ENCODE assay signal across 33 cellular contexts in genomic region chr12:6730169-6730568, GRCh38. TPM values are rescaled to one million over a fixed set of nuclear protein-coding genes. Genes with fewer than 3 reads are reported as not detected.
DNase-seq lines count a peak whose midpoint lies in the region; ATAC-seq and TF ChIP-seq lines count a peak whose summit lies in the region.
"Had no signal": no experiment of that assay in that cellular context is flagged by ENCODE, and none has a peak within 500 bp of the region (broad histone marks: within the 10 kb centered on the region; RNA-seq: fewer than 3 reads in every experiment).

No MANE protein-coding gene starts in this region.

- H3K4me3 ChIP-seq in choroid plexus epithelial cell (ENCODE audit: low read depth, low read length): no peak overlapping the region
- H3K4me3 ChIP-seq: colonic mucosa, pancreas, smooth muscle cell, testis had no signal

- H3K27ac Mint-ChIP-seq in activated T-cell treated with anti-CD3 and anti-CD28 coated beads, Interleukin-2, amount 50 U/mL, for 24 hours: peak overlapping the region; percentile 9
- H3K27ac Mint-ChIP-seq in activated T-cell treated with anti-CD3 and anti-CD28 coated beads, Interleukin-2, amount 50 U/mL, for 72 hours: no peak overlapping the region
- peak overlapping the region; percentile 50 for H3K27ac Mint-ChIP-seq in type B pancreatic cell
- H3K27ac Mint-ChIP-seq in activated naive CD8-positive, alpha-beta T cell treated with anti-CD3 and anti-CD28 coated beads for 36 hours: no peak overlapping the region
- H3K27ac Mint-ChIP-seq: activated CD4-positive, alpha-beta memory T cell treated with anti-CD3 and anti-CD28 coated beads, Interleukin-2, amount 10 ng/mL, durations not matched to agents 7 days and 5 days; CD4-positive, alpha-beta T cell; HFFc6; IgD-negative memory B cell; stimulated activated naive CD8-positive, alpha-beta T cell treated with anti-CD3 and anti-CD28 coated beads, Interleukin-15, Interleukin-2, amounts not matched to agents 100 ng/mL and 50 ng/mL, for 24 hours had no signal

- TF ChIP-seq CTCF in choroid plexus epithelial cell (conservative IDR thresholded peaks at IDR 0.05; ENCODE audit: low read depth, low read length): peak; percentile 3
- TF ChIP-seq CTCF in type B pancreatic cell (conservative IDR thresholded peaks at IDR 0.05): peak; percentile 26

- H3K4me1 Mint-ChIP-seq in activated T-cell treated with anti-CD3 and anti-CD28 coated beads, Interleukin-2, amount 50 U/mL, for 24 hours (ENCODE audit: low read depth): peaks cover 10% of the 10 kb centered on the region
- peaks cover 8% of the 10 kb centered on the region for H3K4me1 Mint-ChIP-seq in activated T-cell treated with anti-CD3 and anti-CD28 coated beads, Interleukin-2, amount 50 U/mL, for 72 hours (ENCODE audit: low read depth)
- no peaks in the 10 kb centered on the region for H3K4me1 Mint-ChIP-seq in type B pancreatic cell (ENCODE audit: unreplicated experiment)
- H3K4me1 Mint-ChIP-seq in activated naive CD8-positive, alpha-beta T cell treated with anti-CD3 and anti-CD28 coated beads for 36 hours: peaks cover 10% of the 10 kb centered on the region

- DNase-seq in activated T-cell treated with anti-CD3 and anti-CD28 coated beads, Interleukin-2, amount 50 U/mL, for 24 hours: no peak
- DNase-seq in activated T-cell treated with anti-CD3 and anti-CD28 coated beads, Interleukin-2, amount 50 U/mL, for 72 hours: no peak
- DNase-seq in NCI-H2171 treated with DMSO at 0.1 percent for 48 hours (lab: John Stamatoyannopoulos, UW) (peak; percentile 87), choroid plexus epithelial cell (ENCODE audit: low read depth) (no peak), type B pancreatic cell (ENCODE audit: extremely low spot score, unreplicated experiment) (no peak), HPDE6-E6E7 (ENCODE audit: extremely low spot score) (no peak), NCI-H1694 (lab: John Stamatoyannopoulos, UW) (no peak)
- no peak for DNase-seq in activated naive CD8-positive, alpha-beta T cell treated with anti-CD3 and anti-CD28 coated beads for 36 hours
- DNase-seq: activated CD4-positive, alpha-beta memory T cell treated with anti-CD3 and anti-CD28 coated beads, Interleukin-2, amount 10 ng/mL, durations not matched to agents 7 days and 5 days; activated CD8-positive, alpha-beta memory T cell treated with anti-CD3 and anti-CD28 coated beads, Interleukin-2, amount 50 U/mL, for 4 hours; CD4-positive, alpha-beta T cell; colonic mucosa; effector CD4-positive, alpha-beta T cell; HFFc6; hypothalamus; immature natural killer cell; left colon; NCI-H1092; NCI-H187 treated with DMSO at 0.1 percent for 48 hours; NCI-H510A treated with DMSO at 0.1 percent for 48 hours; NK-92 treated with Interleukin-12 subunit alpha and Interleukin-12 subunit beta, amount 100 ng/mL, for 24 hours; pancreas; Right ventricle myocardium superior; stimulated activated CD4-positive, alpha-beta T cell treated with anti-CD3 and anti-CD28 coated beads, Interleukin-1b, Interleukin-23, amount 100 ng/mL, for 48 hours; testis had no signal

- H3K4me3 Mint-ChIP-seq in activated T-cell treated with anti-CD3 and anti-CD28 coated beads, Interleukin-2, amount 50 U/mL, for 24 hours: no peak overlapping the region
- H3K4me3 Mint-ChIP-seq in activated T-cell treated with anti-CD3 and anti-CD28 coated beads, Interleukin-2, amount 50 U/mL, for 72 hours: no peak overlapping the region
- no peak overlapping the region for H3K4me3 Mint-ChIP-seq in type B pancreatic cell
- H3K4me3 Mint-ChIP-seq in activated naive CD8-positive, alpha-beta T cell treated with anti-CD3 and anti-CD28 coated beads for 36 hours: no peak overlapping the region
- H3K4me3 Mint-ChIP-seq: activated CD4-positive, alpha-beta memory T cell treated with anti-CD3 and anti-CD28 coated beads, Interleukin-2, amount 10 ng/mL, durations not matched to agents 7 days and 5 days; activated naive CD4-positive, alpha-beta T cell treated with anti-CD3 and anti-CD28 coated beads, Interleukin-2, amount 50 U/mL, for 24 hours; CD4-positive, alpha-beta T cell; HFFc6; immature natural killer cell; stimulated activated naive CD8-positive, alpha-beta T cell treated with anti-CD3 and anti-CD28 coated beads, Interleukin-15, Interleukin-2, amounts not matched to agents 100 ng/mL and 50 ng/mL, for 24 hours had no signal

- H3K36me3 Mint-ChIP-seq in activated T-cell treated with anti-CD3 and anti-CD28 coated beads, Interleukin-2, amount 50 U/mL, for 24 hours (ENCODE audit: low read depth): peaks cover 71% of the 10 kb centered on the region
- peaks cover 0 to 8% of the 10 kb centered on the region in 2 donors for H3K36me3 Mint-ChIP-seq in activated T-cell treated with anti-CD3 and anti-CD28 coated beads, Interleukin-2, amount 50 U/mL, for 72 hours (ENCODE audit: insufficient read depth in 2 of 2)
- peaks cover 21% of the 10 kb centered on the region for H3K36me3 Mint-ChIP-seq in type B pancreatic cell
- peaks cover 20% of the 10 kb centered on the region for H3K36me3 Mint-ChIP-seq in activated naive CD8-positive, alpha-beta T cell treated with anti-CD3 and anti-CD28 coated beads for 36 hours

- no peaks in the 10 kb centered on the region for H3K27me3 Mint-ChIP-seq in activated T-cell treated with anti-CD3 and anti-CD28 coated beads, Interleukin-2, amount 50 U/mL, for 24 hours
- no peaks in the 10 kb centered on the region for H3K27me3 Mint-ChIP-seq in activated T-cell treated with anti-CD3 and anti-CD28 coated beads, Interleukin-2, amount 50 U/mL, for 72 hours (ENCODE audit: low read depth)
- no peaks in the 10 kb centered on the region for H3K27me3 Mint-ChIP-seq in type B pancreatic cell
- no peaks in the 10 kb centered on the region for H3K27me3 Mint-ChIP-seq in activated naive CD8-positive, alpha-beta T cell treated with anti-CD3 and anti-CD28 coated beads for 36 hours
- H3K27me3 Mint-ChIP-seq: activated CD4-positive, alpha-beta memory T cell treated with anti-CD3 and anti-CD28 coated beads, Interleukin-2, amount 10 ng/mL, durations not matched to agents 7 days and 5 days; activated naive CD4-positive, alpha-beta T cell treated with anti-CD3 and anti-CD28 coated beads, Interleukin-2, amount 50 U/mL, for 24 hours; CD4-positive, alpha-beta T cell; IgD-negative memory B cell; stimulated activated naive CD8-positive, alpha-beta T cell treated with anti-CD3 and anti-CD28 coated beads, Interleukin-15, Interleukin-2, amounts not matched to agents 100 ng/mL and 50 ng/mL, for 24 hours had no signal

- no peak for ATAC-seq in activated T-cell treated with anti-CD3 and anti-CD28 coated beads, Interleukin-2, amount 50 U/mL, for 72 hours (replicated peaks in 1 of 2)
- ATAC-seq: left colon, Panc1, pancreas had no signal

- no peaks in the 10 kb centered on the region for H3K9me3 Mint-ChIP-seq in activated T-cell treated with anti-CD3 and anti-CD28 coated beads, Interleukin-2, amount 50 U/mL, for 24 hours
- H3K9me3 Mint-ChIP-seq in activated T-cell treated with anti-CD3 and anti-CD28 coated beads, Interleukin-2, amount 50 U/mL, for 72 hours: no peaks in the 10 kb centered on the region
- H3K9me3 Mint-ChIP-seq in type B pancreatic cell: no peaks in the 10 kb centered on the region
- no peaks in the 10 kb centered on the region for H3K9me3 Mint-ChIP-seq in activated naive CD8-positive, alpha-beta T cell treated with anti-CD3 and anti-CD28 coated beads for 36 hours
- H3K9me3 Mint-ChIP-seq: activated CD4-positive, alpha-beta memory T cell treated with anti-CD3 and anti-CD28 coated beads, Interleukin-2, amount 10 ng/mL, durations not matched to agents 7 days and 5 days; activated naive CD4-positive, alpha-beta T cell treated with anti-CD3 and anti-CD28 coated beads, Interleukin-2, amount 50 U/mL, for 24 hours; CD4-positive, alpha-beta T cell; HFFc6; IgD-negative memory B cell; immature natural killer cell; neural crest cell; stimulated activated naive CD8-positive, alpha-beta T cell treated with anti-CD3 and anti-CD28 coated beads, Interleukin-15, Interleukin-2, amounts not matched to agents 100 ng/mL and 50 ng/mL, for 24 hours had no signal

RNA-seq across cellular contexts. Expression of gene COPS7A, which starts 6.3 kb away (rescaled TPM):
- total RNA-seq in activated T-cell treated with anti-CD3 and anti-CD28 coated beads, Interleukin-2, amount 50 U/mL, for 72 hours: 10 to 100 TPM; 30.2 to 39.7 TPM
- total RNA-seq in type B pancreatic cell (ENCODE audit: low replicate concordance): 35.4 and 94.5 TPM in 2 replicates
- total RNA-seq in activated naive CD8-positive, alpha-beta T cell treated with anti-CD3 and anti-CD28 coated beads for 36 hours: 10 to 100 TPM; 37.1 to 41.6 TPM

RNA-seq across cellular contexts. Expression of gene MLF2, which starts 22.8 kb away (rescaled TPM):
- 100 to 1,000 TPM; 122 to 134 TPM for total RNA-seq in activated T-cell treated with anti-CD3 and anti-CD28 coated beads, Interleukin-2, amount 50 U/mL, for 72 hours
- 187 and 371 TPM in 2 replicates for total RNA-seq in type B pancreatic cell (ENCODE audit: low replicate concordance)
- total RNA-seq in activated naive CD8-positive, alpha-beta T cell treated with anti-CD3 and anti-CD28 coated beads for 36 hours: 100 to 1,000 TPM; 134 to 141 TPM

RNA-seq across cellular contexts. Expression of gene PIANP, which starts 29.6 kb away (rescaled TPM):
- total RNA-seq in activated T-cell treated with anti-CD3 and anti-CD28 coated beads, Interleukin-2, amount 50 U/mL, for 72 hours: under 1 TPM; 0.58 to 0.76 TPM
- total RNA-seq in type B pancreatic cell (ENCODE audit: low replicate concordance): 0.95 and 3.9 TPM in 2 replicates
- under 1 TPM in 1 of 2 experiments, not detected in 1; 0.37 TPM for total RNA-seq in activated naive CD8-positive, alpha-beta T cell treated with anti-CD3 and anti-CD28 coated beads for 36 hours
- total RNA-seq: activated CD4-positive, alpha-beta memory T cell treated with anti-CD3 and anti-CD28 coated beads, Interleukin-2, amount 10 ng/mL, durations not matched to agents 7 days and 5 days; bronchial epithelial cell; smooth muscle cell; T-helper 2 cell treated with Interferon-gamma antibody and Interleukin-4, amounts not matched to agents 100 ng/mL and 5 ng/mL, for 36 hours had no signal

RNA-seq across cellular contexts. Expression of gene PTMS, which starts 36.0 kb away (rescaled TPM):
- total RNA-seq in activated T-cell treated with anti-CD3 and anti-CD28 coated beads, Interleukin-2, amount 50 U/mL, for 72 hours: 100 to 1,000 TPM; 119 to 154 TPM
- 191 and 395 TPM in 2 replicates for total RNA-seq in type B pancreatic cell (ENCODE audit: low replicate concordance)
- 10 to 100 TPM; 23.3 to 25.1 TPM for total RNA-seq in activated naive CD8-positive, alpha-beta T cell treated with anti-CD3 and anti-CD28 coated beads for 36 hours

RNA-seq across cellular contexts. Expression of gene ZNF384, which starts 41.0 kb away (rescaled TPM):
- total RNA-seq in activated T-cell treated with anti-CD3 and anti-CD28 coated beads, Interleukin-2, amount 50 U/mL, for 72 hours: 10 to 100 TPM; 78.1 to 82.2 TPM
- 78.3 and 127 TPM in 2 replicates for total RNA-seq in type B pancreatic cell (ENCODE audit: low replicate concordance)
- 10 to 100 TPM; 60.6 to 61.8 TPM for total RNA-seq in activated naive CD8-positive, alpha-beta T cell treated with anti-CD3 and anti-CD28 coated beads for 36 hours

Comparison
In these comparisons a context has a peak if more than half of its experiments do, and no peak if none do; other contexts are left out.
1. H3K27ac Mint-ChIP-seq: peak in activated T-cell treated with anti-CD3 and anti-CD28 coated beads, Interleukin-2, amount 50 U/mL, for 24 hours (single experiment) and type B pancreatic cell (single experiment); none in activated T-cell treated with anti-CD3 and anti-CD28 coated beads, Interleukin-2, amount 50 U/mL, for 72 hours (single experiment) and activated naive CD8-positive, alpha-beta T cell treated with anti-CD3 and anti-CD28 coated beads for 36 hours (single experiment).